ENCODE assay signal across 1 cellular context in the genomic region with DNA sequence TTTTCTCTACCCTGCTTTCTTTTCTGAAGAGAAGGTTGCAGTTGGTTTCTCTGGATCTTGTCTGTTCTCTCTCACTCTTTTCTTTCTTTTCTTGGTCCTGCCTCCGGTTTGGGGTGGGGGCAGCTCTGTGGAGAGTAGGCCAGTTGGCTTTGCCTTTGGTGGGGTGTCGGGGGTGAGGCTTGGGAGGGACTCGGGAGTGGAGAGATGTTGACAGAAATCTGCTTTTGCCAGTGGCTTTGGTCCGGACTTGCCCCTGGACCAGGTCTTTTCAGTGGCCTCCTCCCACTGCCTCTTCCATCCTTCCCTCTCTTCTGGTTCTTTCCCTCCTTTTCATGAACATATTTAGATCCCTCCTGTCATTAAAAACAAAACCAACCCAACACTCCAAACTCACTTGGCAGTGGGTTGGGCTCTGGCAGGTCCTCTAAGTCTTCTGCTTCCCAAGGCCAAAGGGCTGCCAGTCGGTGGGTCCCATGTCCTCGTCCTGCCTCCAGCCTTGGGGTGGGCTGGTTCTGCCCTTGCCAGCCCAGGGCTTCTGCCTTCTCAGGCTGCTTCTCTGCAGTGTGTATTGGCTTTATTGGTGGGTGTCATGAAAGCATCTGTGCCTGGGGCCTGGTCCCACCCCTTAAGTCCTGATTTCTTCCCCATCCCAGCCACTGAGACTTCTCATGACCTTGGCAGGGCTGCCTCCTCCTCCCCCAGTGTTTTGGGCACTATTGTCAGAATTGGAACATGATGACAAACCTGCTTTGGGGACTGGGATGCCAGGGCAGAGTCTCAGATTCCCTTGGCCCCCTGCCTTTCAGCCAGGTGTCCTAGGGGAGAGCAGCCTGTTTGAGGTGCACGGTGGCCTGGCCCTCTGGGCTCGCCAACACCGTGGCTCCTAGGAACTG.
TF ChIP-seq lines count a peak whose summit lies in the region.

No MANE protein-coding gene starts in this region.

TF ChIP-seq in WTC11, 78 proteins besides CTCF, POLR2A, EP300 and RAD21 (continued from another document):
- TF ChIP-seq, protein P1, sequence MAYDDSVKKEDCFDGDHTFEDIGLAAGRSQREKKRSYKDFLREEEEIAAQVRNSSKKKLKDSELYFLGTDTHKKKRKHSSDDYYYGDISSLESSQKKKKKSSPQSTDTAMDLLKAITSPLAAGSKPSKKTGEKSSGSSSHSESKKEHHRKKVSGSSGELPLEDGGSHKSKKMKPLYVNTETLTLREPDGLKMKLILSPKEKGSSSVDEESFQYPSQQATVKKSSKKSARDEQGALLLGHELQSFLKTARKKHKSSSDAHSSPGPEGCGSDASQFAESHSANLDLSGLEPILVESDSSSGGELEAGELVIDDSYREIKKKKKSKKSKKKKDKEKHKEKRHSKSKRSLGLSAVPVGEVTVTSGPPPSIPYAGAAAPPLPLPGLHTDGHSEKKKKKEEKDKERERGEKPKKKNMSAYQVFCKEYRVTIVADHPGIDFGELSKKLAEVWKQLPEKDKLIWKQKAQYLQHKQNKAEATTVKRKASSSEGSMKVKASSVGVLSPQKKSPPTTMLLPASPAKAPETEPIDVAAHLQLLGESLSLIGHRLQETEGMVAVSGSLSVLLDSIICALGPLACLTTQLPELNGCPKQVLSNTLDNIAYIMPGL (CRISPR knock-in tag; IDR thresholded peaks at IDR 0.05): no peak
